In genomic region chr2:17877811-17878221, GRCh38 we compare ENCODE assay signal across 7 cellular contexts. TPM values are rescaled to one million over a fixed set of nuclear protein-coding genes. Genes with fewer than 3 reads are reported as not detected.
DNase-seq lines count a peak whose midpoint lies in the region; ATAC-seq, FAIRE-seq and TF ChIP-seq lines count a peak whose summit lies in the region.

No MANE protein-coding gene starts in this region.

- H3K9me3 ChIP-seq in Karpas-422 (ENCODE audit: low read length): no peaks in the 10 kb centered on the region
- H3K9me3 ChIP-seq in GM12878 (replicated peaks; ENCODE audit: control insufficient read depth, insufficient read depth, low read length): no peaks in the 10 kb centered on the region
- H3K9me3 ChIP-seq in HepG2 (ENCODE audit: low read length): no peaks in the 10 kb centered on the region

- H3K4me2 ChIP-seq in Karpas-422 (ENCODE audit: low read depth, low read length, poor library complexity, severe bottlenecking): peak overlapping the region; percentile 95
- H3K4me2 ChIP-seq in GM12878 (ENCODE audit: control insufficient read depth, insufficient read depth): peak overlapping the region; percentile 98
- peak overlapping the region; percentile 54 for H3K4me2 ChIP-seq in HepG2 (ENCODE audit: low read depth, low read length)

- no peaks in the 10 kb centered on the region for H3K36me3 Mint-ChIP-seq in type B pancreatic cell

- no peaks in the 10 kb centered on the region for H3K27me3 ChIP-seq in Karpas-422 (ENCODE audit: low read length)
- peaks cover 17 to 22% of the 10 kb centered on the region in 2 experiments for H3K27me3 ChIP-seq in GM12878 (replicated peaks in 1 of 2; ENCODE audit: control insufficient read depth in 2 of 2, insufficient read depth in 2 of 2, low read length in 1 of 2)
- H3K27me3 ChIP-seq in HepG2 (ENCODE audit: control insufficient read depth in 1 of 2, insufficient read depth in 2 of 2, low read length in 2 of 2): peaks cover 17 to 56% of the 10 kb centered on the region in 2 experiments

- H3K9me3 Mint-ChIP-seq in type B pancreatic cell: no peaks in the 10 kb centered on the region

- WGBS in GM12878 (ENCODE audit: insufficient coverage, insufficient replicate concordance, low lambda C conversion rate, missing lambda C conversion rate): 1% methylated on average over 20 of the region's 20 CpGs
- 50% methylated on average over 19 of the region's 20 CpGs for WGBS in HepG2 (ENCODE audit: low lambda C conversion rate)

- H3K4me3 Mint-ChIP-seq in type B pancreatic cell: peak overlapping the region; percentile 91

- FAIRE-seq in GM12892 (lab: Jason Lieb, UNC) (no peak), GM12878 (lab: Jason Lieb, UNC) (no peak), HepG2 (lab: Jason Lieb, UNC) (no peak)

- H3K4me3 ChIP-seq in Karpas-422 (ENCODE audit: low read length) (peak overlapping the region; percentile 74), GM12878 (peak overlapping the region; percentile 55), HepG2 (replicated peaks in 1 of 3; ENCODE audit: insufficient read depth in 1 of 3, low read depth in 2 of 3, low read length in 3 of 3) (peak overlapping the region; percentile 14 to 59 (median 46); a peak in 4 of 6 replicates)

- peak; percentile 25 for ATAC-seq in GM21529 (IDR thresholded peaks at IDR 0.05; ENCODE audit: unreplicated experiment)
- ATAC-seq in GM12878: peak; percentile 39
- no peak for ATAC-seq in HepG2

- peaks cover 91% of the 10 kb centered on the region for H3K27me3 Mint-ChIP-seq in type B pancreatic cell

- BruUV-seq in GM12878 (replicated peaks; lab: Mats Ljungman, UMichigan): no TSS peak
- no TSS peak for BruUV-seq in HepG2 (replicated peaks; lab: Mats Ljungman, UMichigan)

- H3K4me1 Mint-ChIP-seq in type B pancreatic cell (ENCODE audit: unreplicated experiment): peaks cover 9% of the 10 kb centered on the region

- no peak for TF ChIP-seq CTCF in GM12878 (IDR thresholded peaks at IDR 0.05 in 2 of 3, conservative IDR thresholded peaks at IDR 0.05 in 1 of 3; ENCODE audit: control insufficient read depth in 2 of 3, extremely low read depth in 1 of 3, insufficient read depth in 1 of 3, low read depth in 3 of 3, low read length in 3 of 3)
- TF ChIP-seq CTCF in HepG2 (CRISPR knock-in tag; IDR thresholded peaks at IDR 0.05): no peak
- TF ChIP-seq CTCF in type B pancreatic cell (conservative IDR thresholded peaks at IDR 0.05): no peak

- TF ChIP-seq POLR2A in GM12892 (IDR thresholded peaks at IDR 0.05; ENCODE audit: low read depth, low read length): no peak
- TF ChIP-seq POLR2A in GM12878 (IDR thresholded peaks at IDR 0.05; ENCODE audit: low read depth, low read length): no peak
- TF ChIP-seq POLR2A in HepG2 (IDR thresholded peaks at IDR 0.05; ENCODE audit: insufficient read depth in 1 of 2, low read depth in 2 of 2, low read length in 2 of 2): no peak

- no peaks in the 10 kb centered on the region for H3K79me2 ChIP-seq in Karpas-422 (ENCODE audit: low read length)
- no peaks in the 10 kb centered on the region for H3K79me2 ChIP-seq in GM12878 (ENCODE audit: control insufficient read depth, insufficient read depth, low read length)
- no peaks in the 10 kb centered on the region for H3K79me2 ChIP-seq in HepG2 (ENCODE audit: insufficient read depth, low read length)

- no peak overlapping the region for H3K27ac ChIP-seq in Karpas-422 (ENCODE audit: low read length)
- no peak overlapping the region for H3K27ac ChIP-seq in GM12878 (ENCODE audit: control insufficient read depth, insufficient read depth)
- no peak overlapping the region for H3K27ac ChIP-seq in HepG2 (ENCODE audit: extremely low read length, insufficient read depth, low read length)

- peak; percentile 24 for DNase-seq in GM12892 (ENCODE audit: insufficient read length)
- DNase-seq in Karpas-422: peak; percentile 81
- no peak for DNase-seq in GM12878 (ENCODE audit: low read depth, low spot score)
- no peak for DNase-seq in HepG2 (ENCODE audit: low spot score)
- no peak for DNase-seq in type B pancreatic cell (ENCODE audit: extremely low spot score, unreplicated experiment)
- no peak for DNase-seq in cerebellum (ENCODE audit: low spot score)

- RAD21 ChIA-PET in GM12878 (lab: Charles Lee; ENCODE audit: unreplicated experiment): no interaction called here

- H3K36me3 ChIP-seq in Karpas-422 (ENCODE audit: insufficient read depth, low read length) (no peaks in the 10 kb centered on the region), GM12878 (ENCODE audit: control insufficient read depth in 2 of 2, insufficient read depth in 2 of 2, low read length in 1 of 2) (no peaks in the 10 kb centered on the region), HepG2 (replicated peaks in 1 of 2; ENCODE audit: control insufficient read depth in 1 of 2, insufficient read depth in 2 of 2, low read length in 2 of 2) (no peaks in the 10 kb centered on the region)

- no peak for TF ChIP-seq RAD21 in GM12878 (IDR thresholded peaks at IDR 0.05; ENCODE audit: insufficient read depth, low read depth, low read length)
- TF ChIP-seq RAD21 in HepG2 (CRISPR knock-in tag; IDR thresholded peaks at IDR 0.05): no peak

- H2AFZ ChIP-seq in Karpas-422 (ENCODE audit: low read length) (peak overlapping the region; percentile 96), GM12878 (ENCODE audit: control insufficient read depth, low read depth, low read length) (peak overlapping the region; percentile 63), HepG2 (ENCODE audit: low read length) (no peak overlapping the region)

- intact Hi-C loops in GM12878 (cut with micrococcal nuclease; ENCODE audit: unreplicated experiment): no loop called here
- intact Hi-C loops in HepG2 (cut with micrococcal nuclease; ENCODE audit: unreplicated experiment): no loop called here

- H4K20me1 ChIP-seq in Karpas-422 (ENCODE audit: insufficient read depth, low read depth, low read length) (no peaks in the 10 kb centered on the region), GM12878 (ENCODE audit: control insufficient read depth, insufficient read depth) (no peaks in the 10 kb centered on the region; the same call in 1 of the 2 replicates), HepG2 (ENCODE audit: insufficient read depth, low read length) (no peaks in the 10 kb centered on the region)

- H3K9me2 ChIP-seq in Karpas-422 (replicated peaks; ENCODE audit: insufficient read depth, low read length): no peaks in the 10 kb centered on the region

- peak overlapping the region; percentile 76 for H3K9ac ChIP-seq in Karpas-422 (ENCODE audit: low read length)
- H3K9ac ChIP-seq in GM12878 (ENCODE audit: control insufficient read depth, insufficient read depth, low read length): no peak overlapping the region
- H3K9ac ChIP-seq in HepG2 (ENCODE audit: insufficient read depth, low read depth, low read length): no peak overlapping the region

- in situ Hi-C loops in GM12878 (cut with MboI): no loop called here
- in situ Hi-C loops in HepG2 (cut with HindIII; ENCODE audit: extremely low pct_ligation_motif_present, low pct_unique_long_range_greater_than_20kb): no loop called here

- SMC1A ChIA-PET in GM12878 (lab: Charles Lee; ENCODE audit: uncharacterized antibody, unreplicated experiment): no interaction called here

- H3K4me1 ChIP-seq in Karpas-422 (ENCODE audit: low read length) (peaks cover 21% of the 10 kb centered on the region), GM12878 (ENCODE audit: control insufficient read depth, insufficient read depth, low read length) (no peaks in the 10 kb centered on the region; the same call in 1 of the 2 replicates), HepG2 (ENCODE audit: insufficient read depth, low read length) (peaks cover 17% of the 10 kb centered on the region)

- TF ChIP-seq EP300 in GM12878 (IDR thresholded peaks at IDR 0.05; ENCODE audit: borderline replicate concordance in 1 of 2, control insufficient read depth in 1 of 2, low read depth in 2 of 2, low read length in 2 of 2) (no peak), HepG2 (IDR thresholded peaks at IDR 0.05; ENCODE audit: low read depth in 2 of 2, low read length in 2 of 2) (no peak), HepG2 (CRISPR knock-in tag; IDR thresholded peaks at IDR 0.05; ENCODE audit: borderline replicate concordance) (no peak)

- CTCF ChIA-PET in GM12878 (lab: Yijun Ruan, JAX) (interaction anchor here (1.4 kb wide), 1 partner anchor 207 kb away, joined by 5 read pairs; no protein-coding TSS in a partner anchor), HepG2 (lab: Yijun Ruan, JAX; ENCODE audit: low intra/inter-chr PET ratio, low total read pairs) (no interaction called here)

- POLR2A ChIA-PET in GM12878 (lab: Charles Lee) (no interaction called here), HepG2 (lab: Yijun Ruan, JAX) (no interaction called here)

- H3K27ac Mint-ChIP-seq in type B pancreatic cell: peak overlapping the region; percentile 41

RNA-seq across cellular contexts. Expression of gene KCNS3, which starts 0.7 kb away (rescaled TPM):
- polyA plus RNA-seq in GM12892 (2012; ENCODE audit: missing spikeins): 0.15 TPM
- total RNA-seq in Karpas-422 (2014; rRNA removed; shearing (Covaris generic); ENCODE audit: low replicate concordance): 1.5 and 2.5 TPM in 2 replicates
- total RNA-seq in GM12878 (2013; cell fraction: nucleolus; rRNA removed): not detected in 2 replicates
- not detected in 2 replicates for total RNA-seq in GM12878 (2014; rRNA removed)
- total RNA-seq in GM12878 (2014; rRNA removed; fragmentation: Illumina TruSeq; extraction: Trizol): not detected in 2 replicates
- not detected in 2 replicates for total RNA-seq in GM12878 (2021)
- not detected for polyA plus RNA-seq in GM12878 (2011; ENCODE audit: low read depth)
- polyA plus RNA-seq in GM12878 (2011; rRNA removed): not detected in 2 replicates
- polyA plus RNA-seq in GM12878 (2011; cell fraction: cytosol; rRNA removed): 0.01 TPM in 1 of 2 replicates, not detected in the other
- polyA plus RNA-seq in GM12878 (2011; cell fraction: nucleus; rRNA removed): not detected in 2 replicates
- not detected in 2 replicates for polyA plus RNA-seq in GM12878 (2012)
- polyA plus RNA-seq in GM12878 (2014; fragmentation: Illumina TruSeq; extraction: Trizol): not detected in 2 replicates
- polyA plus RNA-seq in GM12878 (2014; fragmentation: Nextera tagmentation; extraction: Ambion mirVana): not detected
- polyA plus RNA-seq in GM12878 (2014; rRNA removed): not detected in 2 replicates
- not detected for polyA plus RNA-seq in GM12878 (2016; fragmentation: Nextera tagmentation; extraction: Ambion mirVana)
- not detected in 2 replicates for polyA minus RNA-seq in GM12878 (2011; rRNA and poly(A)+ RNA removed)
- not detected in 2 replicates for polyA minus RNA-seq in GM12878 (2011; cell fraction: cytosol; rRNA and poly(A)+ RNA removed)
- not detected in 2 replicates for polyA minus RNA-seq in GM12878 (2011; cell fraction: nucleus; rRNA and poly(A)+ RNA removed)
- not detected in 2 replicates for total RNA-seq in HepG2 (2016; rRNA removed; fragmentation: Illumina TruSeq; extraction: Trizol)
- not detected in 2 replicates for total RNA-seq in HepG2 (2016; cell fraction: cytosol; rRNA removed; fragmentation: Illumina TruSeq; extraction: Trizol; ENCODE audit: low read depth)
- 0.09 TPM in 1 of 2 replicates, not detected in the other for total RNA-seq in HepG2 (2016; cell fraction: insoluble cytoplasmic fraction; rRNA removed; fragmentation: Illumina TruSeq; extraction: Trizol)
- total RNA-seq in HepG2 (2016; cell fraction: membrane; rRNA removed; fragmentation: Illumina TruSeq; extraction: Trizol): not detected in 2 replicates
- total RNA-seq in HepG2 (2016; cell fraction: nucleus; rRNA removed; fragmentation: Illumina TruSeq; extraction: Trizol): not detected in 2 replicates
- not detected in 2 replicates for polyA plus RNA-seq in HepG2 (2011; rRNA removed)
- polyA plus RNA-seq in HepG2 (2011; cell fraction: cytosol; rRNA removed): not detected in 2 replicates
- polyA plus RNA-seq in HepG2 (2011; cell fraction: nucleus; rRNA removed): not detected in 2 replicates
- not detected in 2 replicates for polyA plus RNA-seq in HepG2 (2012)
- polyA plus RNA-seq in HepG2 (2016; cell fraction: cytosol; fragmentation: Illumina TruSeq; extraction: Trizol; ENCODE audit: low read depth): not detected in 2 replicates
- polyA plus RNA-seq in HepG2 (2016; cell fraction: insoluble cytoplasmic fraction; fragmentation: Illumina TruSeq; extraction: Trizol; ENCODE audit: low read depth): not detected in 2 replicates
- polyA plus RNA-seq in HepG2 (2016; cell fraction: membrane; fragmentation: Illumina TruSeq; extraction: Trizol; ENCODE audit: low read depth): not detected in 2 replicates
- polyA plus RNA-seq in HepG2 (2016; cell fraction: nucleus; fragmentation: Illumina TruSeq; extraction: Trizol; ENCODE audit: insufficient read depth, low read depth): not detected in 2 replicates
- not detected in 2 replicates for polyA minus RNA-seq in HepG2 (2011; rRNA and poly(A)+ RNA removed; ENCODE audit: low replicate concordance)
- polyA minus RNA-seq in HepG2 (2011; cell fraction: cytosol; rRNA and poly(A)+ RNA removed): not detected in 2 replicates
- not detected in 2 replicates for polyA minus RNA-seq in HepG2 (2011; cell fraction: nucleus; rRNA and poly(A)+ RNA removed)
- total RNA-seq in type B pancreatic cell (ENCODE audit: low replicate concordance): 5.3 and 10.3 TPM in 2 replicates
- total RNA-seq in cerebellum: 4.6 TPM

Comparison
In these comparisons a context has a peak if more than half of its experiments do, and no peak if none do; other contexts are left out.
1. DNase-seq: peak in GM12892 (single experiment) and Karpas-422 (single experiment); none in GM12878 (single experiment), HepG2 (single experiment), type B pancreatic cell (single experiment) and cerebellum (single experiment).
2. Peak in every context shown above with its lines, with median percentiles within 50 percentile points of each other: H3K4me2 ChIP-seq and H3K4me3 ChIP-seq.